In genomic region chr14:102865916-102866315, GRCh38 we compare ENCODE assay signal across 2 cellular contexts. TPM values are rescaled to one million over a fixed set of nuclear protein-coding genes. Genes with fewer than 3 reads are reported as not detected.
"Had no signal": no experiment of that assay in that cellular context is flagged by ENCODE, and none has a peak within 500 bp of the region (broad histone marks: within the 10 kb centered on the region; RNA-seq: fewer than 3 reads in every experiment).

No MANE protein-coding gene starts in this region.

RNA-seq across cellular contexts. Expression of gene AMN, which starts 56.5 kb away (rescaled TPM):
- total RNA-seq: psoas muscle, sigmoid colon had no signal
